Comparison of ENCODE assay signal across 1 cellular context in the genomic region with DNA sequence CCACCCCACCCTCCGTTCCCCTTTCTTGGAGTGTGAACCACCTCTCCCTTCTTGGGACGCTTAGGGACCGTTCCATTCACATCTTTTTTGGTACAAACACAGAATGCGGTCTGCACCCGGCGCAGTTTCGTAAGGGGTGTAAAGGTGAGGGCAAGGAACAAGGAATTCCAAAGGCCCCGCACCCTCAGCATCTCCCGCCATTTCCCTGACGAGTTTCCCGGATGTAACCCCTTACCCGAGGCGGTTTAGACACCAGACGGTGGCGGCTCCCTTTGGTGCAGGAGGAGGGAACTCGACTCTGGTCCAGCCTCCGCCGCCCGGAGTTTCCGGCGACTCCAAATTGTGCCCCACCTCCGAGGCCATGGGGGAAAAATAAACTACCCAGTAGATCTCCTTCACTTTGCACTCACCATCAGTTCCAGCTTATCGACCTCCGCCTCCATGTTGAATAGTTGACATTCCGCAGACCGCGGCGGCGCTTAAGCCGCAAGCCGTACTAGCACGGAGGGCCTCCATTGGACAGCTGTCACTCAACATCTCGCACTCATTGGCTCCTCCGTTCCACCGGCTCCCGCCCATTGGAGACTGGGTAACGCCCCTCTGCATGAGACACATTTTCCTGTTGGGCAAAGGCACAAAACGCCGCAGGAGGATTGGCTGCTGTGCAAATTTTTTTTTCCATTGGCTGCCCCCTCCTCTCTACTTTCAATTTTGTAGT.
A peak's percentile ranks its signal among the peaks of the same experiment; 100 is the strongest.
TF ChIP-seq lines count a peak whose summit lies in the region.

SKA2 (minus strand) TSS at position 466 of the 718 bp plus-strand sequence; CDS start at position 443, 23 bp downstream.

TF ChIP-seq in K562, 482 proteins besides CTCF, POLR2A, EP300 and RAD21 (continued from another document and continues in another):
- TF ChIP-seq JUND (IDR thresholded peaks at IDR 0.05; ENCODE audit: borderline replicate concordance, low read depth, low read length) = no peak
- no peak; the same call in 2 of the 3 replicates for TF ChIP-seq JUND (tag; IDR thresholded peaks at IDR 0.05; ENCODE audit: borderline replicate concordance, low read depth, low read length)
- no peak for TF ChIP-seq ZNF217 (CRISPR knock-in tag; IDR thresholded peaks at IDR 0.05)
- peak; percentile 53 to 91 (median 84) for TF ChIP-seq YY1 (IDR thresholded peaks at IDR 0.05; ENCODE audit: borderline replicate concordance in 1 of 3, control insufficient read depth in 1 of 3, extremely low read depth in 1 of 3, insufficient read depth in 3 of 3, insufficient read length in 1 of 3, insufficient replicate concordance in 2 of 3, low read depth in 1 of 3, low read length in 2 of 3)
- peak; percentile 17 for TF ChIP-seq RBBP5 (IDR thresholded peaks at IDR 0.05; ENCODE audit: borderline replicate concordance, insufficient read depth, low read length, poor library complexity, severe bottlenecking)
- no peak for TF ChIP-seq MEF2D (tag; conservative IDR thresholded peaks at IDR 0.05; ENCODE audit: low read depth)
- no peak for TF ChIP-seq SRSF1 (IDR thresholded peaks at IDR 0.05; ENCODE audit: low read depth, low read length)
- TF ChIP-seq ZNF518B (CRISPR knock-in tag; IDR thresholded peaks at IDR 0.05) = no peak
- no peak for TF ChIP-seq PTBP1 (IDR thresholded peaks at IDR 0.05; ENCODE audit: low read depth, low read length)
- no peak for TF ChIP-seq ZNF79 (CRISPR knock-in tag; IDR thresholded peaks at IDR 0.05; ENCODE audit: low read depth)
- 0 out of 2 replicates have a peak, but pooled peaks have one; percentile 56 for TF ChIP-seq ZNF766 (CRISPR knock-in tag; conservative IDR thresholded peaks at IDR 0.05)
- TF ChIP-seq, protein P1, sequence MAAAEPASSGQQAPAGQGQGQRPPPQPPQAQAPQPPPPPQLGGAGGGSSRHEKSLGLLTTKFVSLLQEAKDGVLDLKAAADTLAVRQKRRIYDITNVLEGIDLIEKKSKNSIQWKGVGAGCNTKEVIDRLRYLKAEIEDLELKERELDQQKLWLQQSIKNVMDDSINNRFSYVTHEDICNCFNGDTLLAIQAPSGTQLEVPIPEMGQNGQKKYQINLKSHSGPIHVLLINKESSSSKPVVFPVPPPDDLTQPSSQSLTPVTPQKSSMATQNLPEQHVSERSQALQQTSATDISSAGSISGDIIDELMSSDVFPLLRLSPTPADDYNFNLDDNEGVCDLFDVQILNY (CRISPR knock-in tag; IDR thresholded peaks at IDR 0.05) = no peak
- no peak for TF ChIP-seq ZNF316 (IDR thresholded peaks at IDR 0.05)
- TF ChIP-seq SETDB1 (IDR thresholded peaks at IDR 0.05; ENCODE audit: low read length) = no peak
- TF ChIP-seq, protein P2, sequence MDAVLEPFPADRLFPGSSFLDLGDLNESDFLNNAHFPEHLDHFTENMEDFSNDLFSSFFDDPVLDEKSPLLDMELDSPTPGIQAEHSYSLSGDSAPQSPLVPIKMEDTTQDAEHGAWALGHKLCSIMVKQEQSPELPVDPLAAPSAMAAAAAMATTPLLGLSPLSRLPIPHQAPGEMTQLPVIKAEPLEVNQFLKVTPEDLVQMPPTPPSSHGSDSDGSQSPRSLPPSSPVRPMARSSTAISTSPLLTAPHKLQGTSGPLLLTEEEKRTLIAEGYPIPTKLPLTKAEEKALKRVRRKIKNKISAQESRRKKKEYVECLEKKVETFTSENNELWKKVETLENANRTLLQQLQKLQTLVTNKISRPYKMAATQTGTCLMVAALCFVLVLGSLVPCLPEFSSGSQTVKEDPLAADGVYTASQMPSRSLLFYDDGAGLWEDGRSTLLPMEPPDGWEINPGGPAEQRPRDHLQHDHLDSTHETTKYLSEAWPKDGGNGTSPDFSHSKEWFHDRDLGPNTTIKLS (IDR thresholded peaks at IDR 0.05; ENCODE audit: borderline replicate concordance, low read depth) = peak; percentile 38; the same call in 1 of the 2 replicates
- TF ChIP-seq DPF2 (IDR thresholded peaks at IDR 0.05) = 0 out of 2 replicates have a peak, but pooled peaks have one; percentile 24
- no peak for TF ChIP-seq CBFA2T3 (IDR thresholded peaks at IDR 0.05)
- no peak for TF ChIP-seq HMG20A (CRISPR knock-in tag; conservative IDR thresholded peaks at IDR 0.05)
- no peak for TF ChIP-seq ZC3H11A (IDR thresholded peaks at IDR 0.05; ENCODE audit: low read depth, low read length)
- TF ChIP-seq, protein P3, sequence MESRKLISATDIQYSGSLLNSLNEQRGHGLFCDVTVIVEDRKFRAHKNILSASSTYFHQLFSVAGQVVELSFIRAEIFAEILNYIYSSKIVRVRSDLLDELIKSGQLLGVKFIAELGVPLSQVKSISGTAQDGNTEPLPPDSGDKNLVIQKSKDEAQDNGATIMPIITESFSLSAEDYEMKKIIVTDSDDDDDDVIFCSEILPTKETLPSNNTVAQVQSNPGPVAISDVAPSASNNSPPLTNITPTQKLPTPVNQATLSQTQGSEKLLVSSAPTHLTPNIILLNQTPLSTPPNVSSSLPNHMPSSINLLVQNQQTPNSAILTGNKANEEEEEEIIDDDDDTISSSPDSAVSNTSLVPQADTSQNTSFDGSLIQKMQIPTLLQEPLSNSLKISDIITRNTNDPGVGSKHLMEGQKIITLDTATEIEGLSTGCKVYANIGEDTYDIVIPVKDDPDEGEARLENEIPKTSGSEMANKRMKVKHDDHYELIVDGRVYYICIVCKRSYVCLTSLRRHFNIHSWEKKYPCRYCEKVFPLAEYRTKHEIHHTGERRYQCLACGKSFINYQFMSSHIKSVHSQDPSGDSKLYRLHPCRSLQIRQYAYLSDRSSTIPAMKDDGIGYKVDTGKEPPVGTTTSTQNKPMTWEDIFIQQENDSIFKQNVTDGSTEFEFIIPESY (CRISPR knock-in tag; IDR thresholded peaks at IDR 0.05) = no peak
- TF ChIP-seq ZFP1 (CRISPR knock-in tag; IDR thresholded peaks at IDR 0.05) = no peak
- TF ChIP-seq BRD9 (IDR thresholded peaks at IDR 0.05; ENCODE audit: low read depth, partially characterized antibody) = peak; percentile 68
- TF ChIP-seq ZNF407 (IDR thresholded peaks at IDR 0.05; ENCODE audit: low read depth) = no peak
- TF ChIP-seq ZBED1 (IDR thresholded peaks at IDR 0.05) = no peak
- TF ChIP-seq KAT8 (IDR thresholded peaks at IDR 0.05; ENCODE audit: low read depth) = no peak
- TF ChIP-seq, protein P4, sequence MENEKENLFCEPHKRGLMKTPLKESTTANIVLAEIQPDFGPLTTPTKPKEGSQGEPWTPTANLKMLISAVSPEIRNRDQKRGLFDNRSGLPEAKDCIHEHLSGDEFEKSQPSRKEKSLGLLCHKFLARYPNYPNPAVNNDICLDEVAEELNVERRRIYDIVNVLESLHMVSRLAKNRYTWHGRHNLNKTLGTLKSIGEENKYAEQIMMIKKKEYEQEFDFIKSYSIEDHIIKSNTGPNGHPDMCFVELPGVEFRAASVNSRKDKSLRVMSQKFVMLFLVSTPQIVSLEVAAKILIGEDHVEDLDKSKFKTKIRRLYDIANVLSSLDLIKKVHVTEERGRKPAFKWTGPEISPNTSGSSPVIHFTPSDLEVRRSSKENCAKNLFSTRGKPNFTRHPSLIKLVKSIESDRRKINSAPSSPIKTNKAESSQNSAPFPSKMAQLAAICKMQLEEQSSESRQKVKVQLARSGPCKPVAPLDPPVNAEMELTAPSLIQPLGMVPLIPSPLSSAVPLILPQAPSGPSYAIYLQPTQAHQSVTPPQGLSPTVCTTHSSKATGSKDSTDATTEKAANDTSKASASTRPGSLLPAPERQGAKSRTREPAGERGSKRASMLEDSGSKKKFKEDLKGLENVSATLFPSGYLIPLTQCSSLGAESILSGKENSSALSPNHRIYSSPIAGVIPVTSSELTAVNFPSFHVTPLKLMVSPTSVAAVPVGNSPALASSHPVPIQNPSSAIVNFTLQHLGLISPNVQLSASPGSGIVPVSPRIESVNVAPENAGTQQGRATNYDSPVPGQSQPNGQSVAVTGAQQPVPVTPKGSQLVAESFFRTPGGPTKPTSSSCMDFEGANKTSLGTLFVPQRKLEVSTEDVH (IDR thresholded peaks at IDR 0.05; ENCODE audit: low read depth, partially characterized antibody) = peak; percentile 95
- TF ChIP-seq FOXM1 (IDR thresholded peaks at IDR 0.05; ENCODE audit: low read depth) = no peak
- no peak for TF ChIP-seq FOXM1 (CRISPR knock-in tag; IDR thresholded peaks at IDR 0.05; ENCODE audit: low read depth)
- TF ChIP-seq TCF7 (IDR thresholded peaks at IDR 0.05; ENCODE audit: borderline replicate concordance) = no peak
- no peak for TF ChIP-seq HMGN3 (IDR thresholded peaks at IDR 0.05; ENCODE audit: borderline replicate concordance, extremely low read depth, insufficient read length, low read depth, low read length)
- TF ChIP-seq, protein P5, sequence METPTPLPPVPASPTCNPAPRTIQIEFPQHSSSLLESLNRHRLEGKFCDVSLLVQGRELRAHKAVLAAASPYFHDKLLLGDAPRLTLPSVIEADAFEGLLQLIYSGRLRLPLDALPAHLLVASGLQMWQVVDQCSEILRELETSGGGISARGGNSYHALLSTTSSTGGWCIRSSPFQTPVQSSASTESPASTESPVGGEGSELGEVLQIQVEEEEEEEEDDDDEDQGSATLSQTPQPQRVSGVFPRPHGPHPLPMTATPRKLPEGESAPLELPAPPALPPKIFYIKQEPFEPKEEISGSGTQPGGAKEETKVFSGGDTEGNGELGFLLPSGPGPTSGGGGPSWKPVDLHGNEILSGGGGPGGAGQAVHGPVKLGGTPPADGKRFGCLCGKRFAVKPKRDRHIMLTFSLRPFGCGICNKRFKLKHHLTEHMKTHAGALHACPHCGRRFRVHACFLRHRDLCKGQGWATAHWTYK (CRISPR knock-in tag; IDR thresholded peaks at IDR 0.05) = peak; percentile 33; the same call in 1 of the 2 replicates
- TF ChIP-seq CBX2 (IDR thresholded peaks at IDR 0.05; ENCODE audit: insufficient read depth, low read length, poor library complexity, severe bottlenecking) = no peak
- TF ChIP-seq GTF2F1 (IDR thresholded peaks at IDR 0.05; ENCODE audit: low read depth, low read length) = no peak
- TF ChIP-seq ZBTB8A (IDR thresholded peaks at IDR 0.05; ENCODE audit: partially characterized antibody) = no peak
- TF ChIP-seq KAT2B (IDR thresholded peaks at IDR 0.05; ENCODE audit: low read depth, low read length) = no peak
- no peak for TF ChIP-seq HLTF (IDR thresholded peaks at IDR 0.05)
- peak; percentile 98 for TF ChIP-seq FOS (IDR thresholded peaks at IDR 0.05; ENCODE audit: extremely low read depth, insufficient read length)
